Comparison of ENCODE assay signal across 11 cellular contexts in genomic region chr10:74293686-74294365, GRCh38.
DNase-seq lines count a peak whose midpoint lies in the region; ATAC-seq and TF ChIP-seq lines count a peak whose summit lies in the region.
"Had no signal": no experiment of that assay in that cellular context is flagged by ENCODE, and none has a peak within 500 bp of the region (broad histone marks: within the 10 kb centered on the region; RNA-seq: fewer than 3 reads in every experiment).

No MANE protein-coding gene starts in this region.

- TF ChIP-seq POLR2A in esophagus squamous epithelium (IDR thresholded peaks at IDR 0.05) (no peak), thyroid gland (IDR thresholded peaks at IDR 0.05) (no peak)

- H3K4me3 ChIP-seq in esophagus squamous epithelium, result no peak overlapping the region
- H3K4me3 ChIP-seq in thyroid gland (replicated peaks in 1 of 3), result no peak overlapping the region
- H3K4me3 ChIP-seq: BLaER1 had no signal

- H3K27me3 ChIP-seq in esophagus squamous epithelium (no peaks in the 10 kb centered on the region), thyroid gland (no peaks in the 10 kb centered on the region)
- H3K27me3 ChIP-seq: BLaER1 had no signal

- no peaks in the 10 kb centered on the region for H3K36me3 Mint-ChIP-seq in stimulated activated effector memory CD8-positive, alpha-beta T cell treated with anti-CD3 and anti-CD28 coated beads, Interleukin-12 subunit alpha, Interleukin-12 subunit beta, amount 100 ng/mL, for 72 hours

- ATAC-seq in GM19324 (IDR thresholded peaks at IDR 0.05; ENCODE audit: low FRiP score, unreplicated experiment) (no peak), GM18498 (IDR thresholded peaks at IDR 0.05; ENCODE audit: unreplicated experiment) (no peak)
- ATAC-seq in stimulated activated effector memory CD8-positive, alpha-beta T cell treated with anti-CD3 and anti-CD28 coated beads, Interleukin-12 subunit alpha, Interleukin-12 subunit beta, amount 100 ng/mL, for 72 hours, result no peak

- intact Hi-C loops in esophagus squamous epithelium (cut with DNase I), result no loop called here
- intact Hi-C loops in thyroid gland (cut with DNase I), result no loop called here

- H3K4me1 ChIP-seq in esophagus squamous epithelium (peaks cover 2 to 21% (median 10%) of the 10 kb centered on the region in 3 donors), thyroid gland (peaks cover 25 to 33% of the 10 kb centered on the region in 2 donors)
- H3K4me1 ChIP-seq: BLaER1 had no signal

- TF ChIP-seq CTCF in esophagus squamous epithelium (IDR thresholded peaks at IDR 0.05) (no peak), thyroid gland (IDR thresholded peaks at IDR 0.05) (no peak)

- H3K36me3 ChIP-seq in esophagus squamous epithelium (no peaks in the 10 kb centered on the region), thyroid gland (no peaks in the 10 kb centered on the region)
- H3K36me3 ChIP-seq: BLaER1 had no signal

- 43 to 67% methylated on average over 1 of the region's 1 CpG for WGBS in esophagus squamous epithelium, 2 donors
- 72 to 81% methylated on average over 1 of the region's 1 CpG for WGBS in thyroid gland, 2 donors

- no peak overlapping the region for H3K27ac Mint-ChIP-seq in stimulated activated effector memory CD8-positive, alpha-beta T cell treated with anti-CD3 and anti-CD28 coated beads, Interleukin-12 subunit alpha, Interleukin-12 subunit beta, amount 100 ng/mL, for 72 hours

- H3K9me3 ChIP-seq in esophagus squamous epithelium (no peaks in the 10 kb centered on the region), thyroid gland (no peaks in the 10 kb centered on the region)
- H3K9me3 ChIP-seq: BLaER1 had no signal

- no peak overlapping the region for H3K4me3 Mint-ChIP-seq in stimulated activated effector memory CD8-positive, alpha-beta T cell treated with anti-CD3 and anti-CD28 coated beads, Interleukin-12 subunit alpha, Interleukin-12 subunit beta, amount 100 ng/mL, for 72 hours

- H3K4me1 Mint-ChIP-seq in stimulated activated effector memory CD8-positive, alpha-beta T cell treated with anti-CD3 and anti-CD28 coated beads, Interleukin-12 subunit alpha, Interleukin-12 subunit beta, amount 100 ng/mL, for 72 hours, result no peaks in the 10 kb centered on the region

- H3K27ac ChIP-seq in esophagus squamous epithelium (peak overlapping the region in 3 of 4 donors; percentile 26 to 63 (median 30)), thyroid gland (peak overlapping the region in 2 of 3 donors; percentile 56 to 59)
- H3K27ac ChIP-seq: BLaER1 had no signal

- DNase-seq in NCI-H2196 treated with DMSO at 0.1 percent for 48 hours (lab: John Stamatoyannopoulos, UW; ENCODE audit: unreplicated experiment) (peak; percentile 5), NCI-H2196 (lab: John Stamatoyannopoulos, UW; ENCODE audit: unreplicated experiment) (no peak), NCI-H748 (lab: John Stamatoyannopoulos, UW; ENCODE audit: unreplicated experiment) (peak; percentile 69), esophagus squamous epithelium (lab: John Stamatoyannopoulos, UW) (no peak), thyroid gland (peak; percentile 66 to 71)
- DNase-seq in stimulated activated effector memory CD8-positive, alpha-beta T cell treated with anti-CD3 and anti-CD28 coated beads, Interleukin-12 subunit alpha, Interleukin-12 subunit beta, amount 100 ng/mL, for 72 hours (ENCODE audit: low spot score in 2 of 2), result no peak
- DNase-seq: activated CD8-positive, alpha-beta memory T cell treated with anti-CD3 and anti-CD28 coated beads for 24 hours; effector CD4-positive, alpha-beta T cell had no signal

- H3K9me3 Mint-ChIP-seq in stimulated activated effector memory CD8-positive, alpha-beta T cell treated with anti-CD3 and anti-CD28 coated beads, Interleukin-12 subunit alpha, Interleukin-12 subunit beta, amount 100 ng/mL, for 72 hours, result no peaks in the 10 kb centered on the region

Comparison
In these comparisons a context has a peak if more than half of its experiments do, and no peak if none do; other contexts are left out.
1. DNase-seq: peak in NCI-H2196 treated with DMSO at 0.1 percent for 48 hours (single experiment), NCI-H748 (single experiment) and thyroid gland (2 of 2); none in NCI-H2196 (single experiment), esophagus squamous epithelium (single experiment) and stimulated activated effector memory CD8-positive, alpha-beta T cell treated with anti-CD3 and anti-CD28 coated beads, Interleukin-12 subunit alpha, Interleukin-12 subunit beta, amount 100 ng/mL, for 72 hours (0 of 2).